Comparison of ENCODE assay signal across 14 cellular contexts in the genomic region with DNA sequence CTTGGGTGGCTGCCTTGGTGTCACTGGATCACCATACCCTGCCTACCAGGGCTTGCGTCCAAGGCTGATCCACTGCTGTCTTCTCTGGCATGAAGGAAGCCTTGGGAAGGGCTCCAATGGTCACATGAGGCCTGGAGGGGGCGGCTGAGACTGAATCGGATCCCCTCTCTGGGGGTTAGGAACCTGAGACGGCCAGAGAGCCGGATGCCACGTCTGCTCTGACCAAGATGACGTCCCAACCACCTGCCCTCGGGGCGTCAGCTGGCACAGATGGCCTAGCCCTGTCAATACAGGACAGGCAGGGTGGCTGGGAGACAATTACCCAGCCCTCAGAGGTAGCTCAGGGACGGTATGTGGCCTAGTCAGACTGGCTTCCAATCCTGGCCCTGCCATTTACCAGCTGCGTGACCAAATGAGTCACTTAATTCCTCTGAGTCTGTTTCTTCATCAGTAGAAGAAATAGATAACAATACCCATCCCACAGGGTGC. TPM values are rescaled to one million over a fixed set of nuclear protein-coding genes. Genes with fewer than 3 reads are reported as not detected.
DNase-seq lines count a peak whose midpoint lies in the region; ATAC-seq and TF ChIP-seq lines count a peak whose summit lies in the region.
"Had no signal": no experiment of that assay in that cellular context is flagged by ENCODE, and none has a peak within 500 bp of the region (broad histone marks: within the 10 kb centered on the region; RNA-seq: fewer than 3 reads in every experiment).

No MANE protein-coding gene starts in this region.

- peak; percentile 50 for DNase-seq in activated effector memory CD4-positive, alpha-beta T cell treated with anti-CD3 and anti-CD28 coated beads, Interleukin-2, amount 50 U/mL, for 16 hours
- DNase-seq in activated effector memory CD4-positive, alpha-beta T cell treated with Interleukin-2 at 50 U/mL for 16 hours, result no peak
- DNase-seq in cardiac fibroblast (ENCODE audit: low read depth in 2 of 2) (peak; percentile 20 to 61), left lobe of liver (ENCODE audit: low spot score) (peak; percentile 45), NCI-H2227 treated with DMSO at 0.1 percent for 48 hours (lab: John Stamatoyannopoulos, UW) (no peak), midbrain (lab: John Stamatoyannopoulos, UW) (no peak), GOT3 (lab: John Stamatoyannopoulos, UW) (no peak)
- DNase-seq: activated CD4-positive, alpha-beta memory T cell treated with anti-CD3 and anti-CD28 coated beads for 36 hours; activated naive CD4-positive, alpha-beta T cell treated with anti-CD3 and anti-CD28 coated beads for 36 hours; DMS53; naive thymus-derived CD8-positive, alpha-beta T cell; NCI-H1048; NK-92 treated with Interleukin-12 subunit alpha and Interleukin-12 subunit beta, amount 100 ng/mL, for 24 hours had no signal

- no peak for TF ChIP-seq CTCF in cardiac fibroblast (IDR thresholded peaks at IDR 0.05; ENCODE audit: low read depth, low read length)

- H3K4me3 ChIP-seq in cardiac fibroblast (replicated peaks in 1 of 2; ENCODE audit: low read depth in 2 of 2, low read length in 2 of 2), result no peak overlapping the region

- no peak for ATAC-seq in left lobe of liver
- ATAC-seq in GM19452 (IDR thresholded peaks at IDR 0.05; ENCODE audit: unreplicated experiment), result no peak
- ATAC-seq: naive thymus-derived CD8-positive, alpha-beta T cell had no signal

RNA-seq across cellular contexts. Expression of a gene that starts 5.4 kb away (rescaled TPM):
- 1.4 TPM for total RNA-seq in left lobe of liver

Comparison
In these comparisons a context has a peak if more than half of its experiments do, and no peak if none do; other contexts are left out.
1. DNase-seq: peak in activated effector memory CD4-positive, alpha-beta T cell treated with anti-CD3 and anti-CD28 coated beads, Interleukin-2, amount 50 U/mL, for 16 hours (single experiment), cardiac fibroblast (2 of 2) and left lobe of liver (single experiment); none in activated effector memory CD4-positive, alpha-beta T cell treated with Interleukin-2 at 50 U/mL for 16 hours (single experiment), NCI-H2227 treated with DMSO at 0.1 percent for 48 hours (single experiment), midbrain (single experiment) and GOT3 (single experiment).